ENCODE assay signal across 1 cellular context in the genomic region with DNA sequence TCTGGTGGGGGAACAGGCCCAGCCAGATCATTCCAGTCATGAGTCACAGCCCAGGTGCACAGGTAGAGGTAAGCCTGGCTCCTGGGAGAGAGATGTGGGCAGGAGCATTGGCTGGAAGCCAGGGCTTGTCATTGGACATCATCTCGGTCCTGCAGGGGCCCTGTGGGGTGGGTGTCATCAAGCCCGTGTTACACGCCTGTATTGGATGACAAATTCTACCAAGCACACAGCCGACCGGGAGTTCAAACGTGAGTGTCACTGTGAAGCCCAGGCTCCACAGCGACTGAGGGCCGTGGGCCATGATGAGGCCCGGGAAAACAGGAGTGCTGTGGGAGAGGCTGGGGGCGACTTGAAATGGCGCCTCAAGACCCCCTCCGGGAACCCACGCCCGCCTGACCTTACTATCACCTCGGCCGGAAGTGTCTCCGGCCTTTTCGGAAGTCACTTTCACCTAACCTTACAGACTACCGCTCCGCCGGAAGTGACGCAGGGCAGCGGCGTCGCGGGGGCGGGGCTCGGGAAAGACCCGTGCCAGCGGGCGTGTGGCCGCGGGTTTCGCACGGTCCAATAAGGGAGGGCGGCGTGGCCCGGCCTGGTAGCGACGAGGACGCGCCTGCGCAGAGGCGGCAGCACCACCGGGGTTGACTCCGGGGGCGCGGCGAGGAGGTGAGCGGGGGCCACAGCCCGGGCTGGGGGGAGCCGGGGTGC.
TF ChIP-seq lines count a peak whose summit lies in the region.

A gene (plus strand): TSS at position 629 of the 708 bp plus-strand sequence. CDS start 1,293 bp downstream, outside the sequence.

TF ChIP-seq in A549, 52 proteins besides CTCF, POLR2A, EP300 and RAD21 (continued from another document):
- TF ChIP-seq, protein P1, sequence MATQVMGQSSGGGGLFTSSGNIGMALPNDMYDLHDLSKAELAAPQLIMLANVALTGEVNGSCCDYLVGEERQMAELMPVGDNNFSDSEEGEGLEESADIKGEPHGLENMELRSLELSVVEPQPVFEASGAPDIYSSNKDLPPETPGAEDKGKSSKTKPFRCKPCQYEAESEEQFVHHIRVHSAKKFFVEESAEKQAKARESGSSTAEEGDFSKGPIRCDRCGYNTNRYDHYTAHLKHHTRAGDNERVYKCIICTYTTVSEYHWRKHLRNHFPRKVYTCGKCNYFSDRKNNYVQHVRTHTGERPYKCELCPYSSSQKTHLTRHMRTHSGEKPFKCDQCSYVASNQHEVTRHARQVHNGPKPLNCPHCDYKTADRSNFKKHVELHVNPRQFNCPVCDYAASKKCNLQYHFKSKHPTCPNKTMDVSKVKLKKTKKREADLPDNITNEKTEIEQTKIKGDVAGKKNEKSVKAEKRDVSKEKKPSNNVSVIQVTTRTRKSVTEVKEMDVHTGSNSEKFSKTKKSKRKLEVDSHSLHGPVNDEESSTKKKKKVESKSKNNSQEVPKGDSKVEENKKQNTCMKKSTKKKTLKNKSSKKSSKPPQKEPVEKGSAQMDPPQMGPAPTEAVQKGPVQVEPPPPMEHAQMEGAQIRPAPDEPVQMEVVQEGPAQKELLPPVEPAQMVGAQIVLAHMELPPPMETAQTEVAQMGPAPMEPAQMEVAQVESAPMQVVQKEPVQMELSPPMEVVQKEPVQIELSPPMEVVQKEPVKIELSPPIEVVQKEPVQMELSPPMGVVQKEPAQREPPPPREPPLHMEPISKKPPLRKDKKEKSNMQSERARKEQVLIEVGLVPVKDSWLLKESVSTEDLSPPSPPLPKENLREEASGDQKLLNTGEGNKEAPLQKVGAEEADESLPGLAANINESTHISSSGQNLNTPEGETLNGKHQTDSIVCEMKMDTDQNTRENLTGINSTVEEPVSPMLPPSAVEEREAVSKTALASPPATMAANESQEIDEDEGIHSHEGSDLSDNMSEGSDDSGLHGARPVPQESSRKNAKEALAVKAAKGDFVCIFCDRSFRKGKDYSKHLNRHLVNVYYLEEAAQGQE (IDR thresholded peaks at IDR 0.05): no peak
- TF ChIP-seq PHF8 (IDR thresholded peaks at IDR 0.05; ENCODE audit: borderline replicate concordance, low read depth) (peak; percentile 52; the same call in 1 of the 2 replicates), ZSCAN20 (CRISPR knock-in tag; IDR thresholded peaks at IDR 0.05) (no peak), RFX5 (IDR thresholded peaks at IDR 0.05) (peak; percentile 70; the same call in 1 of the 2 replicates), HOXA7 (CRISPR knock-in tag; IDR thresholded peaks at IDR 0.05) (no peak), RCOR1 (IDR thresholded peaks at IDR 0.05; ENCODE audit: low read depth, low read length) (no peak), HEYL (CRISPR knock-in tag; IDR thresholded peaks at IDR 0.05) (no peak), TP53 (CRISPR knock-in tag; IDR thresholded peaks at IDR 0.05) (no peak), GATA3 (IDR thresholded peaks at IDR 0.05; ENCODE audit: borderline replicate concordance) (peak; percentile 27; the same call in 1 of the 2 replicates), KDM5A (IDR thresholded peaks at IDR 0.05) (no peak)
- TF ChIP-seq, protein P2, sequence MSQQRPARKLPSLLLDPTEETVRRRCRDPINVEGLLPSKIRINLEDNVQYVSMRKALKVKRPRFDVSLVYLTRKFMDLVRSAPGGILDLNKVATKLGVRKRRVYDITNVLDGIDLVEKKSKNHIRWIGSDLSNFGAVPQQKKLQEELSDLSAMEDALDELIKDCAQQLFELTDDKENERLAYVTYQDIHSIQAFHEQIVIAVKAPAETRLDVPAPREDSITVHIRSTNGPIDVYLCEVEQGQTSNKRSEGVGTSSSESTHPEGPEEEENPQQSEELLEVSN (IDR thresholded peaks at IDR 0.05; ENCODE audit: borderline replicate concordance, low read depth): peak; percentile 46; the same call in 1 of the 2 replicates
TF ChIP-seq in A549: peak in this region for 12.
